ENCODE assay signal across 19 cellular contexts in genomic region chr9:37002413-37003217, GRCh38. TPM values are rescaled to one million over a fixed set of nuclear protein-coding genes. Genes with fewer than 3 reads are reported as not detected.
A peak's percentile ranks its signal among the peaks of the same experiment; 100 is the strongest.
DNase-seq lines count a peak whose midpoint lies in the region; ATAC-seq and TF ChIP-seq lines count a peak whose summit lies in the region.
"Had no signal": no experiment of that assay in that cellular context is flagged by ENCODE, and none has a peak within 500 bp of the region (broad histone marks: within the 10 kb centered on the region; RNA-seq: fewer than 3 reads in every experiment).

No MANE protein-coding gene starts in this region.

- H3K36me3 Mint-ChIP-seq in IgD-negative memory B cell, result peaks cover 17% of the 10 kb centered on the region
- H3K36me3 Mint-ChIP-seq in nephron progenitor cell (ENCODE audit: low read depth), result no peaks in the 10 kb centered on the region

- intact Hi-C loops in prostate gland (cut with DNase I), result no loop called here

- no peak overlapping the region for H3K27ac ChIP-seq in prostate gland
- H3K27ac ChIP-seq: coronary artery, GM23248, uterus had no signal

- ATAC-seq in esophagus mucosa, result peak; percentile 24
- ATAC-seq in HG02571 (IDR thresholded peaks at IDR 0.05; ENCODE audit: unreplicated experiment), result no peak
- ATAC-seq: Panc1 had no signal

- WGBS in prostate gland, result 6% methylated on average over 62 of the region's 62 CpGs

- TF ChIP-seq CTCF in GM12864 (IDR thresholded peaks at IDR 0.05; ENCODE audit: low read depth, low read length, missing control alignments), result no peak
- no peak for TF ChIP-seq CTCF in nephron progenitor cell (IDR thresholded peaks at IDR 0.05)
- TF ChIP-seq CTCF in prostate gland (IDR thresholded peaks at IDR 0.05), result no peak

- H3K4me3 ChIP-seq in GM12864 (ENCODE audit: low read depth, low read length) (peak overlapping the region; percentile 52), prostate gland (no peak overlapping the region)
- H3K4me3 ChIP-seq: coronary artery, GM23248, uterus had no signal

- no peaks in the 10 kb centered on the region for H3K27me3 Mint-ChIP-seq in IgD-negative memory B cell
- H3K27me3 Mint-ChIP-seq in nephron progenitor cell (ENCODE audit: low read depth, poor library complexity), result peaks cover 93% of the 10 kb centered on the region

- no peaks in the 10 kb centered on the region for H3K4me1 ChIP-seq in prostate gland (replicated peaks)
- H3K4me1 ChIP-seq: uterus had no signal

- no peaks in the 10 kb centered on the region for H3K9me3 ChIP-seq in prostate gland
- H3K9me3 ChIP-seq: uterus had no signal

- H3K9me3 Mint-ChIP-seq in IgD-negative memory B cell (no peaks in the 10 kb centered on the region), nephron progenitor cell (no peaks in the 10 kb centered on the region)

- H3K27me3 ChIP-seq in prostate gland (replicated peaks; ENCODE audit: insufficient read depth), result peaks cover 16% of the 10 kb centered on the region

- H3K36me3 ChIP-seq in prostate gland, result no peaks in the 10 kb centered on the region
- H3K36me3 ChIP-seq: uterus had no signal

- no peak for TF ChIP-seq POLR2A in prostate gland (IDR thresholded peaks at IDR 0.05)

- no peak for DNase-seq in GM12864 (ENCODE audit: low read depth)
- peak; percentile 44 for DNase-seq in nephron progenitor cell
- DNase-seq in activated CD4-positive, CD25-positive, alpha-beta regulatory T cell treated with anti-CD3 and anti-CD28 coated beads, Interleukin-2, amount 50 U/mL, for 72 hours, result no peak
- DNase-seq in hepatic stellate cell (ENCODE audit: low spot score), result no peak
- DNase-seq in prostate gland (ENCODE audit: low spot score), result no peak
- DNase-seq: C1 segment of cervical spinal cord; DMS79 treated with DMSO at 0.1 percent for 48 hours; GM23248; NCI-H1694 treated with DMSO at 0.1 percent for 48 hours; NCI-H524; stimulated activated CD4-positive, alpha-beta T cell treated with anti-CD3 and anti-CD28 coated beads, Interleukin-2, amount 100 ng/mL, for 24 hours; SW 1271; uterus had no signal

- peak overlapping the region; percentile 86 to 96 (median 92) for H3K4me3 Mint-ChIP-seq in IgD-negative memory B cell
- peak overlapping the region; percentile 72 for H3K4me3 Mint-ChIP-seq in nephron progenitor cell

- H3K27ac Mint-ChIP-seq in IgD-negative memory B cell (peak overlapping the region; percentile 94 to 98 (median 96)), nephron progenitor cell (no peak overlapping the region)

- peaks cover 70 to 82% (median 73%) of the 10 kb centered on the region in 3 donors for H3K4me1 Mint-ChIP-seq in IgD-negative memory B cell
- H3K4me1 Mint-ChIP-seq in nephron progenitor cell, result peaks cover 9% of the 10 kb centered on the region

RNA-seq across cellular contexts. Expression of gene PAX5, which starts 31.5 kb away (rescaled TPM):
- polyA plus RNA-seq in IgD-negative memory B cell, result 65.3 TPM
- 0.44 TPM for total RNA-seq in esophagus mucosa
- under 1 TPM; 0.05 to 0.11 TPM for total RNA-seq in prostate gland
- total RNA-seq: GM23248, renal cortical epithelial cell had no signal
- polyA plus RNA-seq: GM23248 had no signal
